Comparison of ENCODE assay signal across 1 cellular context in the genomic region with DNA sequence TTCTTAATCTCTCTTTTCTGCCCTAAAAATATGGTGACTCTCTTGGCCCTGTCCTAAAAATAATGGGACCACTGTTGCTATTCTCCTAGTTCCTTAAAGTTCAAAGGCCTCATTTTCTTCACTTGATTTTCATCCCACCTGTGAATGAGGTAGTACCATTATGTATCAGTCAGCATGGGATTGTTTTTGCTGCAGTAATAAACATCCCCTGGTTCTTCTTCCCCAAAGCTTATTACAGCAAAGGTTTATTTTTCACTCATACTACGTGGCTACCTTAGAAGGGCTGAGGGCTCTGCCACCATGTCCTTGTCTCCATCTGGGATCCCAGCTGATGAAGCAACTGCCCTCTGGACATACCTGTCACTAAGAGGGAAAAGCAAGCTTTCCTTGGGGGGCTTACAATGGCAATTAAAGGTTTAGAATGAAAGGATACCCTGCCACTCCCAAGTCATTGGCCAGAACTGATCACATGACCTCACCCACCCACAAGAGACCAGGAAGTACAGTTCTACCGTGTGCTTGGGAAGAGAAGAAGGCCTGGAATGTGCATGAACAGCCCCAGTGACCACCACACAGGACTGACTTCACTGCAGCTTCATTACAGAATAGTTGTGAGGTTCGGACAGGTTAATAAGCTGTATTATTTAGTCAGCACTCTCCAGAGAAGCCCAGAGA.
A peak's percentile ranks its signal among the peaks of the same experiment; 100 is the strongest.
TF ChIP-seq lines count a peak whose summit lies in the region.

No MANE protein-coding gene starts in this region.

TF ChIP-seq in K562, 482 proteins besides CTCF, POLR2A, EP300 and RAD21:
- TF ChIP-seq USF2 (CRISPR knock-in tag; IDR thresholded peaks at IDR 0.05) (peak; percentile 52), ZNF57 (CRISPR knock-in tag; IDR thresholded peaks at IDR 0.05) (no peak), NFYB (IDR thresholded peaks at IDR 0.05; ENCODE audit: extremely low read depth, insufficient read length) (peak; percentile 93), SRSF9 (IDR thresholded peaks at IDR 0.05; ENCODE audit: borderline replicate concordance, low read depth, low read length) (no peak), ZFX (CRISPR knock-in tag; IDR thresholded peaks at IDR 0.05) (no peak), TOE1 (IDR thresholded peaks at IDR 0.05; ENCODE audit: borderline replicate concordance) (peak; percentile 76), TOE1 (CRISPR knock-in tag; IDR thresholded peaks at IDR 0.05; ENCODE audit: borderline replicate concordance, low read depth) (no peak), CBX8 (IDR thresholded peaks at IDR 0.05; ENCODE audit: borderline replicate concordance, extremely low read depth, low read depth, low read length, poor library complexity, severe bottlenecking) (no peak), ZNF165 (CRISPR knock-in tag; IDR thresholded peaks at IDR 0.05; ENCODE audit: borderline replicate concordance) (no peak), ZNF12 (CRISPR knock-in tag; IDR thresholded peaks at IDR 0.05) (peak; percentile 95), TFE3 (CRISPR knock-in tag; IDR thresholded peaks at IDR 0.05) (peak; percentile 75), ZBTB26 (CRISPR knock-in tag; IDR thresholded peaks at IDR 0.05) (no peak), FOXJ3 (CRISPR knock-in tag; IDR thresholded peaks at IDR 0.05) (no peak), ZBTB11 (CRISPR knock-in tag; IDR thresholded peaks at IDR 0.05) (no peak), TRIM28 (IDR thresholded peaks at IDR 0.05) (0 out of 2 replicates have a peak, but pooled peaks have one; percentile 43), HDAC6 (IDR thresholded peaks at IDR 0.05; ENCODE audit: low read depth, low read length) (no peak), RBM25 (IDR thresholded peaks at IDR 0.05; ENCODE audit: low read depth, low read length, severe bottlenecking) (peak; percentile 49), MED1 (CRISPR knock-in tag; IDR thresholded peaks at IDR 0.05; ENCODE audit: borderline replicate concordance) (no peak), RAD51 (IDR thresholded peaks at IDR 0.05; ENCODE audit: borderline replicate concordance, low read depth) (peak; percentile 64; the same call in 1 of the 2 replicates), SMAD4 (CRISPR knock-in tag; conservative IDR thresholded peaks at IDR 0.05) (no peak)
- TF ChIP-seq, protein P1, sequence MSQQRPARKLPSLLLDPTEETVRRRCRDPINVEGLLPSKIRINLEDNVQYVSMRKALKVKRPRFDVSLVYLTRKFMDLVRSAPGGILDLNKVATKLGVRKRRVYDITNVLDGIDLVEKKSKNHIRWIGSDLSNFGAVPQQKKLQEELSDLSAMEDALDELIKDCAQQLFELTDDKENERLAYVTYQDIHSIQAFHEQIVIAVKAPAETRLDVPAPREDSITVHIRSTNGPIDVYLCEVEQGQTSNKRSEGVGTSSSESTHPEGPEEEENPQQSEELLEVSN (IDR thresholded peaks at IDR 0.05; ENCODE audit: borderline replicate concordance in 1 of 2, extremely low read depth in 1 of 2, insufficient read depth in 1 of 2, insufficient read length in 1 of 2, low read depth in 1 of 2, low read length in 1 of 2, poor library complexity in 1 of 2, severe bottlenecking in 1 of 2), result no peak
- TF ChIP-seq, protein P2, sequence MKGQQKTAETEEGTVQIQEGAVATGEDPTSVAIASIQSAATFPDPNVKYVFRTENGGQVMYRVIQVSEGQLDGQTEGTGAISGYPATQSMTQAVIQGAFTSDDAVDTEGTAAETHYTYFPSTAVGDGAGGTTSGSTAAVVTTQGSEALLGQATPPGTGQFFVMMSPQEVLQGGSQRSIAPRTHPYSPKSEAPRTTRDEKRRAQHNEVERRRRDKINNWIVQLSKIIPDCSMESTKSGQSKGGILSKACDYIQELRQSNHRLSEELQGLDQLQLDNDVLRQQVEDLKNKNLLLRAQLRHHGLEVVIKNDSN (CRISPR knock-in tag; IDR thresholded peaks at IDR 0.05), result peak; percentile 60; the same call in 1 of the 2 replicates
